ENCODE assay signal across 1 cellular context in genomic region chrX:24167719-24168472, GRCh38.
TF ChIP-seq lines count a peak whose summit lies in the region.

No MANE protein-coding gene starts in this region.

TF ChIP-seq in K562, 482 proteins besides CTCF, POLR2A, EP300 and RAD21 (continued from another document):
- no peak for TF ChIP-seq PBX2 (CRISPR knock-in tag; IDR thresholded peaks at IDR 0.05; ENCODE audit: low read depth)
- TF ChIP-seq PBX2 (tag; conservative IDR thresholded peaks at IDR 0.05; ENCODE audit: low read depth): peak; percentile 33; the same call in 1 of the 2 replicates
- TF ChIP-seq PKNOX1 (IDR thresholded peaks at IDR 0.05): peak; percentile 75
- TF ChIP-seq CXXC5 (CRISPR knock-in tag; IDR thresholded peaks at IDR 0.05): no peak
- TF ChIP-seq NCOA1 (IDR thresholded peaks at IDR 0.05; ENCODE audit: low read depth): no peak
